In genomic region chr11:65111537-65112225, GRCh38 we compare ENCODE assay signal across 8 cellular contexts. TPM values are rescaled to one million over a fixed set of nuclear protein-coding genes. Genes with fewer than 3 reads are reported as not detected.
DNase-seq lines count a peak whose midpoint lies in the region; ATAC-seq and TF ChIP-seq lines count a peak whose summit lies in the region.

TM7SF2 (plus strand) TSS chr11:65111872; CDS start chr11:65112016, 144 bp downstream.

- peak within 1 kb of the TSS; percentile 82 for H3K4me3 Mint-ChIP-seq in activated T-cell treated with anti-CD3 and anti-CD28 coated beads, Interleukin-2, amount 50 U/mL, for 4 hours

- no peaks in the 10 kb centered on the region for H3K9me3 Mint-ChIP-seq in activated T-cell treated with anti-CD3 and anti-CD28 coated beads, Interleukin-2, amount 50 U/mL, for 4 hours

- peaks cover 5% of the 10 kb centered on the region for H3K36me3 Mint-ChIP-seq in activated T-cell treated with anti-CD3 and anti-CD28 coated beads, Interleukin-2, amount 50 U/mL, for 4 hours (ENCODE audit: insufficient read depth)

- ATAC-seq in GM21381 (IDR thresholded peaks at IDR 0.05; ENCODE audit: unreplicated experiment), result peak; percentile 62
- peak; percentile 74 for ATAC-seq in activated T-cell treated with anti-CD3 and anti-CD28 coated beads, Interleukin-2, amount 50 U/mL, for 4 hours

- no peaks in the 10 kb centered on the region for H3K9me3 ChIP-seq in mucosa of stomach (ENCODE audit: control insufficient read depth, low read length)

- H3K36me3 ChIP-seq in mucosa of stomach (ENCODE audit: control insufficient read depth, insufficient read depth, low read length), result no peaks in the 10 kb centered on the region

- peak; percentile 69 for DNase-seq in CMK (ENCODE audit: low read depth)
- peak; percentile 87 for DNase-seq in Jurkat, Clone E6-1 (ENCODE audit: low read depth, low spot score)
- DNase-seq in activated T-cell treated with anti-CD3 and anti-CD28 coated beads, Interleukin-2, amount 50 U/mL, for 4 hours, result peak; percentile 92
- DNase-seq in erythroblast (lab: John Stamatoyannopoulos, UW), result peak; percentile 95 to 97
- peak; percentile 96 for DNase-seq in stimulated activated CD8-positive, alpha-beta memory T cell treated with anti-CD3 and anti-CD28 coated beads, Interleukin-4, amount 100 ng/mL, for 48 hours

- H3K27me3 ChIP-seq in mucosa of stomach (ENCODE audit: control insufficient read depth, insufficient read depth, low read length), result no peaks in the 10 kb centered on the region

- H3K9ac ChIP-seq in mucosa of stomach (ENCODE audit: low read length), result peak within 1 kb of the TSS; percentile 68

- peak within 1 kb of the TSS; percentile 70 for H3K4me3 ChIP-seq in Jurkat, Clone E6-1 (ENCODE audit: low read length)
- H3K4me3 ChIP-seq in mucosa of stomach (ENCODE audit: low read length), result peak within 1 kb of the TSS; percentile 74

- peak; percentile 86 for TF ChIP-seq POLR2A in erythroblast (IDR thresholded peaks at IDR 0.05; ENCODE audit: low read length)

- H3K27me3 Mint-ChIP-seq in activated T-cell treated with anti-CD3 and anti-CD28 coated beads, Interleukin-2, amount 50 U/mL, for 4 hours (ENCODE audit: low read depth), result no peaks in the 10 kb centered on the region

- H3K4me1 Mint-ChIP-seq in activated T-cell treated with anti-CD3 and anti-CD28 coated beads, Interleukin-2, amount 50 U/mL, for 4 hours (ENCODE audit: low read depth), result peaks cover 48% of the 10 kb centered on the region

- H3K4me1 ChIP-seq in mucosa of stomach (ENCODE audit: control insufficient read depth, insufficient read depth, low read length), result peaks cover 49% of the 10 kb centered on the region

TF ChIP-seq in PFSK-1, 5 proteins besides CTCF, POLR2A, EP300 and RAD21:
- TF ChIP-seq TAF1 (IDR thresholded peaks at IDR 0.05; ENCODE audit: borderline replicate concordance, insufficient read depth, low read length) (peak; percentile 87; the same call in 1 of the 2 replicates), POLR2AphosphoS5 (IDR thresholded peaks at IDR 0.05; ENCODE audit: low read depth, low read length) (peak; percentile 95), SIN3A (IDR thresholded peaks at IDR 0.05; ENCODE audit: borderline replicate concordance, insufficient read depth, low read length) (no peak), REST (IDR thresholded peaks at IDR 0.05; ENCODE audit: insufficient read depth in 1 of 2, low read depth in 2 of 2, low read length in 2 of 2) (0 out of 4 replicates have a peak, but pooled peaks of 1 of the 2 experiments have one; percentile 18)

RNA-seq across cellular contexts. Expression of gene TM7SF2, which starts in this region (rescaled TPM):
- polyA plus RNA-seq in Jurkat, Clone E6-1 (2012; ENCODE audit: insufficient read depth, insufficient read length), result 42.4 TPM
- 27.4 TPM for polyA plus RNA-seq in PFSK-1 (2012; ENCODE audit: insufficient read length, low read depth)
- 10 to 100 TPM; 18.4 to 19.4 (median 18.7) TPM for total RNA-seq in activated T-cell treated with anti-CD3 and anti-CD28 coated beads, Interleukin-2, amount 50 U/mL, for 4 hours

Comparison
In these comparisons a context has a peak if more than half of its experiments do, and no peak if none do; other contexts are left out.
1. Peak in every context shown above with its lines: DNase-seq, ATAC-seq and H3K4me3 ChIP-seq.